Comparison of ENCODE assay signal across 11 cellular contexts in genomic region chr9:129335456-129336129, GRCh38.
DNase-seq lines count a peak whose midpoint lies in the region; TF ChIP-seq lines count a peak whose summit lies in the region.
"Had no signal": no experiment of that assay in that cellular context is flagged by ENCODE, and none has a peak within 500 bp of the region (broad histone marks: within the 10 kb centered on the region; RNA-seq: fewer than 3 reads in every experiment).

No MANE protein-coding gene starts in this region.

- DNase-seq in Caco-2 (no peak), adrenal gland (peak in 3 of 7 donors; percentile 55 to 65 (median 62)), NCI-H226 (no peak), SHP77 (lab: John Stamatoyannopoulos, UW) (no peak), glutamatergic neuron (no peak), epidermal melanocyte (ENCODE audit: insufficient read length, low spot score) (no peak)
- DNase-seq: activated CD4-positive, alpha-beta memory T cell treated with anti-CD3 and anti-CD28 coated beads, Interleukin-2, amount 10 ng/mL, durations not matched to agents 7 days and 5 days; DMS79 treated with DMSO at 0.1 percent for 48 hours; stimulated activated CD4-positive, alpha-beta T cell treated with anti-CD3 and anti-CD28 coated beads, Interleukin-4, amount 100 ng/mL, for 1 hour had no signal

- H3K9me3 ChIP-seq in Caco-2 (peaks cover 3% of the 10 kb centered on the region; the same call in 1 of the 2 replicates), adrenal gland (replicated peaks in 1 of 3) (peaks cover 0 to 8% (median 0%) of the 10 kb centered on the region in 3 donors)

- H3K27me3 Mint-ChIP-seq in Caco-2 (ENCODE audit: insufficient read depth, unreplicated experiment) (no peaks in the 10 kb centered on the region), glutamatergic neuron (ENCODE audit: unreplicated experiment) (peaks cover 7% of the 10 kb centered on the region)

- 55 to 64% (median 60%) methylated on average over 5 to 7 of the region's 7 CpGs for WGBS in adrenal gland, 4 donors

- no peaks in the 10 kb centered on the region for H3K27me3 ChIP-seq in Caco-2 (replicated peaks; ENCODE audit: control insufficient read depth, insufficient read depth, low read length)
- H3K27me3 ChIP-seq in adrenal gland: no peaks in the 10 kb centered on the region
- no peaks in the 10 kb centered on the region for H3K27me3 ChIP-seq in layer of hippocampus (ENCODE audit: control insufficient read depth, insufficient read depth, low read length)

- H3K4me1 Mint-ChIP-seq in Caco-2 (ENCODE audit: low read depth, unreplicated experiment): peaks cover 19% of the 10 kb centered on the region
- H3K4me1 Mint-ChIP-seq in glutamatergic neuron (ENCODE audit: low read depth, unreplicated experiment): peaks cover 14% of the 10 kb centered on the region

- H3K9me3 Mint-ChIP-seq in Caco-2 (ENCODE audit: unreplicated experiment): peaks cover 10% of the 10 kb centered on the region
- H3K9me3 Mint-ChIP-seq in glutamatergic neuron (ENCODE audit: unreplicated experiment): peaks cover 5% of the 10 kb centered on the region

- no TSS peak for BruUV-seq in Caco-2 (replicated peaks; lab: Mats Ljungman, UMichigan)

- H3K27ac ChIP-seq in adrenal gland (peak overlapping the region in 4 of 5 donors; percentile 22 to 96 (median 55)), layer of hippocampus (ENCODE audit: low read depth, low read length) (peak overlapping the region; percentile 79), skin epidermis (peak overlapping the region in 20 of 21 experiments; percentile 77 to 95 (median 86))

- no peak overlapping the region for H3K4me3 Mint-ChIP-seq in Caco-2 (ENCODE audit: unreplicated experiment)
- H3K4me3 Mint-ChIP-seq in glutamatergic neuron (ENCODE audit: unreplicated experiment): no peak overlapping the region
- H3K4me3 Mint-ChIP-seq: activated CD4-positive, alpha-beta memory T cell treated with anti-CD3 and anti-CD28 coated beads, Interleukin-2, amount 10 ng/mL, durations not matched to agents 7 days and 5 days had no signal

- no peaks in the 10 kb centered on the region for H3K36me3 ChIP-seq in Caco-2 (ENCODE audit: control insufficient read depth, insufficient read depth, low read length)
- no peaks in the 10 kb centered on the region for H3K36me3 ChIP-seq in adrenal gland (replicated peaks in 1 of 2)

- H3K4me3 ChIP-seq in Caco-2 (ENCODE audit: low read depth, low read length) (no peak overlapping the region), adrenal gland (no peak overlapping the region), skin epidermis (no peak overlapping the region)

- peaks cover 27% of the 10 kb centered on the region for H3K4me1 ChIP-seq in Caco-2
- peaks cover 26 to 42% of the 10 kb centered on the region in 2 donors for H3K4me1 ChIP-seq in adrenal gland (replicated peaks in 1 of 2)

- peaks cover 17% of the 10 kb centered on the region for H3K36me3 Mint-ChIP-seq in Caco-2 (ENCODE audit: insufficient read depth, unreplicated experiment)
- H3K36me3 Mint-ChIP-seq in glutamatergic neuron (ENCODE audit: unreplicated experiment): no peaks in the 10 kb centered on the region

- H3K27ac Mint-ChIP-seq in Caco-2 (ENCODE audit: unreplicated experiment) (peak overlapping the region; percentile 98), glutamatergic neuron (ENCODE audit: unreplicated experiment) (no peak overlapping the region)
- H3K27ac Mint-ChIP-seq: activated CD4-positive, alpha-beta memory T cell treated with anti-CD3 and anti-CD28 coated beads, Interleukin-2, amount 10 ng/mL, durations not matched to agents 7 days and 5 days had no signal

- CTCF ChIA-PET in Caco-2 (lab: Charles Lee): interaction anchor here (0.6 to 1.2 kb wide), 2 partner anchors 12 to 152 kb away, joined by 3 to 4 read pairs; no protein-coding TSS in a partner anchor

- POLR2A ChIA-PET in Caco-2 (lab: Charles Lee): interaction anchor here (0.6 to 2.1 kb wide), 2 partner anchors 8 to 157 kb away, joined by 8 to 13 read pairs; partner anchors contain the start of gene IER5L

- TF ChIP-seq CTCF in Caco-2 (IDR thresholded peaks at IDR 0.05; ENCODE audit: insufficient read depth in 1 of 2, low read depth in 1 of 2, low read length in 1 of 2, severe bottlenecking in 1 of 2, unreplicated experiment in 1 of 2) (no peak), adrenal gland (IDR thresholded peaks at IDR 0.05) (no peak), glutamatergic neuron (IDR thresholded peaks at IDR 0.05; ENCODE audit: partially characterized antibody, unreplicated experiment) (no peak)

- intact Hi-C loops in Caco-2 (cut with micrococcal nuclease; ENCODE audit: unreplicated experiment): loop anchor here (2.0 kb wide), 2 partner anchors 77 to 147 kb away; no protein-coding TSS in a partner anchor
- intact Hi-C loops in adrenal gland (cut with DNase I): no loop called here

- no peak for TF ChIP-seq POLR2A in adrenal gland (IDR thresholded peaks at IDR 0.05)
